8 cellular contexts compared by ENCODE assay signal in genomic region chr19:11155373-11156120, GRCh38. TPM values are rescaled to one million over a fixed set of nuclear protein-coding genes. Genes with fewer than 3 reads are reported as not detected.
DNase-seq lines count a peak whose midpoint lies in the region; TF ChIP-seq lines count a peak whose summit lies in the region.

SPC24 (minus strand) TSS chr19:11155782; CDS start chr19:11155776, 6 bp downstream.

- 6% methylated on average over 10 of the region's 50 CpGs for WGBS in suprapubic skin

- CTCF ChIA-PET in activated naive CD4-positive, alpha-beta T cell treated with anti-CD3 and anti-CD28 coated beads, Interleukin-2, amount 10 ng/mL, durations not matched to agents 7 days and 5 days (lab: Charles Lee), result interaction anchor here (0.9 to 2.2 kb wide), 3 partner anchors 15 to 30 kb away, joined by 3 to 8 read pairs (median 7); no protein-coding TSS in a partner anchor

- peak within 1 kb of the TSS; percentile 83 for H3K9ac ChIP-seq in SK-N-MC (ENCODE audit: insufficient read length)

- H3K36me3 ChIP-seq in SK-N-MC (ENCODE audit: insufficient read depth, low read length) (peaks cover 11% of the 10 kb centered on the region; the same call in 1 of the 2 replicates), suprapubic skin (no peaks in the 10 kb centered on the region)

- TF ChIP-seq EP300 in suprapubic skin (IDR thresholded peaks at IDR 0.05), result no peak

- H3K27ac Mint-ChIP-seq in HFFc6, result peak within 1 kb of the TSS; percentile 68
- H3K27ac Mint-ChIP-seq in activated naive CD4-positive, alpha-beta T cell treated with anti-CD3 and anti-CD28 coated beads, Interleukin-2, amount 10 ng/mL, durations not matched to agents 7 days and 5 days, result peak within 1 kb of the TSS; percentile 94

- peak within 1 kb of the TSS; percentile 82 for H3K4me3 Mint-ChIP-seq in HFFc6
- peak within 1 kb of the TSS; percentile 91 for H3K4me3 Mint-ChIP-seq in activated naive CD4-positive, alpha-beta T cell treated with anti-CD3 and anti-CD28 coated beads, Interleukin-2, amount 10 ng/mL, durations not matched to agents 7 days and 5 days

- peaks cover 3% of the 10 kb centered on the region; the same call in 1 of the 2 replicates for H3K9me3 Mint-ChIP-seq in HFFc6
- no peaks in the 10 kb centered on the region for H3K9me3 Mint-ChIP-seq in activated naive CD4-positive, alpha-beta T cell treated with anti-CD3 and anti-CD28 coated beads, Interleukin-2, amount 10 ng/mL, durations not matched to agents 7 days and 5 days

- H3K4me1 ChIP-seq in suprapubic skin, result peaks cover 44% of the 10 kb centered on the region

- H3K27ac ChIP-seq in SK-N-MC, result peak within 1 kb of the TSS; percentile 63
- H3K27ac ChIP-seq in suprapubic skin, result peak within 1 kb of the TSS; percentile 59

- no peak; the same call in 1 of the 2 replicates for TF ChIP-seq CTCF in HFFc6 (IDR thresholded peaks at IDR 0.05)
- no peak for TF ChIP-seq CTCF in NB4 (IDR thresholded peaks at IDR 0.05; ENCODE audit: low read depth, low read length)
- no peak for TF ChIP-seq CTCF in suprapubic skin (IDR thresholded peaks at IDR 0.05)

- H3K36me3 Mint-ChIP-seq in HFFc6 (ENCODE audit: low read depth), result peaks cover 10% of the 10 kb centered on the region
- peaks cover 18% of the 10 kb centered on the region for H3K36me3 Mint-ChIP-seq in activated naive CD4-positive, alpha-beta T cell treated with anti-CD3 and anti-CD28 coated beads, Interleukin-2, amount 10 ng/mL, durations not matched to agents 7 days and 5 days

- no peaks in the 10 kb centered on the region for H3K9me3 ChIP-seq in SK-N-MC (ENCODE audit: low read depth, low read length)
- H3K9me3 ChIP-seq in suprapubic skin, result no peaks in the 10 kb centered on the region

- H3K27me3 ChIP-seq in suprapubic skin, result no peaks in the 10 kb centered on the region

- peaks cover 41% of the 10 kb centered on the region for H3K4me1 Mint-ChIP-seq in HFFc6 (ENCODE audit: low read depth)
- peaks cover 42% of the 10 kb centered on the region for H3K4me1 Mint-ChIP-seq in activated naive CD4-positive, alpha-beta T cell treated with anti-CD3 and anti-CD28 coated beads, Interleukin-2, amount 10 ng/mL, durations not matched to agents 7 days and 5 days

- TF ChIP-seq POLR2A in NB4 (IDR thresholded peaks at IDR 0.05; ENCODE audit: extremely low read depth, insufficient read length) (peak; percentile 78), suprapubic skin (IDR thresholded peaks at IDR 0.05) (no peak)

- peak; percentile 86 for DNase-seq in GM04503 (ENCODE audit: low read depth)
- DNase-seq in HFFc6, result peak; percentile 99
- DNase-seq in NB4 (ENCODE audit: low read depth), result peak; percentile 99
- DNase-seq in SK-N-MC (ENCODE audit: low read depth, low spot score), result peak; percentile 97
- peak; percentile 97 for DNase-seq in activated naive CD4-positive, alpha-beta T cell treated with anti-CD3 and anti-CD28 coated beads, Interleukin-2, amount 10 ng/mL, durations not matched to agents 7 days and 5 days
- DNase-seq in germinal center (ENCODE audit: low spot score), result peak; percentile 100
- DNase-seq in non-pigmented ciliary epithelial cell (ENCODE audit: low read depth), result peak; percentile 95
- peak; percentile 96 for DNase-seq in suprapubic skin (ENCODE audit: low spot score in 2 of 2)

- H3K27me3 Mint-ChIP-seq in HFFc6 (ENCODE audit: insufficient read depth), result no peaks in the 10 kb centered on the region; the same call in 1 of the 2 replicates
- peaks cover 21% of the 10 kb centered on the region for H3K27me3 Mint-ChIP-seq in activated naive CD4-positive, alpha-beta T cell treated with anti-CD3 and anti-CD28 coated beads, Interleukin-2, amount 10 ng/mL, durations not matched to agents 7 days and 5 days

- H3K4me3 ChIP-seq in NB4 (ENCODE audit: low read depth, low read length) (peak within 1 kb of the TSS; percentile 97), SK-N-MC (peak within 1 kb of the TSS; percentile 88), suprapubic skin (peak within 1 kb of the TSS; percentile 57)

RNA-seq across cellular contexts. Expression of gene SPC24, which starts in this region (rescaled TPM):
- 10 to 100 TPM; 21.0 to 54.6 (median 50.3) TPM for total RNA-seq in HFFc6 (2021; fragmentation: NEBNext Ultra II Directional; extraction: Animal tissue kit (Norgen Biotek cat#: 25700))
- total RNA-seq in suprapubic skin, result 1 to 10 TPM; 1.8 to 4.0 (median 3.7) TPM

Comparison
In these comparisons a context has a peak if more than half of its experiments do, and no peak if none do; other contexts are left out.
1. Peak in every context shown above with its lines: DNase-seq, H3K4me3 ChIP-seq and H3K27ac ChIP-seq.
2. RNA of gene SPC24 (total RNA-seq): 21.0 to 54.6 TPM in HFFc6; 1.8 to 4.0 TPM in suprapubic skin; every median in the first group is over 4 times any median in the second.